ENCODE assay signal across 35 cellular contexts in the genomic region with DNA sequence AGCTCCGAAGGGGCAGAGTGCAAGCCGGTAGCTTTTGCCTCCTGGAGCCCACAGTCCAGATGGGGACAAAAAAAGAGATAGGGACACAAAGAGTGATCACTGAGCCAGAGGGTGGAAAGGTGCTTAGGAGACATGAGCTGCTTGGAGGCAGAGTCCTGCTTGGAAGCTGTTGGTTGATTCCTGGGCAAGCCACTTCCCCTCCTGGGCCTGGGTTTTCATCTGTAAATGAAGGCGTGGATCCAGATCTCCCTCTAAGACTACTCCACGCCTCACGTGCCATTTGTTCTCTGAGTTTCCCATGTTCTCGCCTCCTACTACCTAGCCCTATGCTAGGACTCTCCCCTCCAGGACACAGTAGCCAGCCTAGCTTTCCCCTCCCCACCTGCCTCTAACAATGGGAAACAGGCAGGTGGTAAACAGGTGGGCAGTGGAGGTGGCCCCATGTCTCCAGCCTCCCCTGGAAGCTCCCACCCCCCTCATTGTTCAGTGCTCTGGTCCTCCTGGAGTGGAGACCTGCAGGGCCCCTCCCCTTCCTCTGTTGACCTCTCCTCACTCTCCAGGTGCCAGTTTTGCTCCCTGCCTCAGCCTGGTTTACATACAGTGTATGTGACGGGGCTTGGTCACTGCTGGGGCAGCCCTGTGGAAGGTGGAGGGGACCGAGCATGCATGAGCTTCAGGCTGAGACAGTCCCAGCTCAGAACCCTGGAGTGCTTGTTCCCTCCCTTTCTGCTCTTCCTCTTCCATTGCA. TPM values are rescaled to one million over a fixed set of nuclear protein-coding genes. Genes with fewer than 3 reads are reported as not detected.
"Had no signal": no experiment of that assay in that cellular context is flagged by ENCODE, and none has a peak within 500 bp of the region (broad histone marks: within the 10 kb centered on the region; RNA-seq: fewer than 3 reads in every experiment).

No MANE protein-coding gene starts in this region.

- H3K4me3 Mint-ChIP-seq: activated naive CD4-positive, alpha-beta T cell treated with anti-CD3 and anti-CD28 coated beads, Interleukin-2, amount 10 ng/mL, durations not matched to agents 7 days and 5 days; activated naive CD8-positive, alpha-beta T cell treated with anti-CD3 and anti-CD28 coated beads, Interleukin-2, amount 10 ng/mL, durations not matched to agents 7 days and 5 days; central memory CD8-positive, alpha-beta T cell; naive thymus-derived CD4-positive, alpha-beta T cell; stimulated activated naive CD8-positive, alpha-beta T cell treated with anti-CD3 and anti-CD28 coated beads, Interleukin-15, amount 100 ng/mL, for 72 hours; T-helper 1 cell treated with Interleukin-12 subunit alpha and Interleukin-12 subunit beta and Interleukin-4 antibody, amounts not matched to agents 30 μg/mL and 1 μg/mL, for 36 hours had no signal

- H3K27me3 ChIP-seq: esophagus squamous epithelium, gastrocnemius medialis, right atrium auricular region, thyroid gland had no signal

- H3K4me1 ChIP-seq: parathyroid adenoma, thyroid gland had no signal

- H3K27ac Mint-ChIP-seq: activated naive CD4-positive, alpha-beta T cell treated with anti-CD3 and anti-CD28 coated beads, Interleukin-2, amount 10 ng/mL, durations not matched to agents 7 days and 5 days; activated naive CD8-positive, alpha-beta T cell treated with anti-CD3 and anti-CD28 coated beads, Interleukin-2, amount 10 ng/mL, durations not matched to agents 7 days and 5 days; naive thymus-derived CD4-positive, alpha-beta T cell; stimulated activated naive CD8-positive, alpha-beta T cell treated with anti-CD3 and anti-CD28 coated beads, Interleukin-15, amount 100 ng/mL, for 72 hours; T-helper 1 cell treated with Interleukin-12 subunit alpha and Interleukin-12 subunit beta and Interleukin-4 antibody, amounts not matched to agents 30 μg/mL and 1 μg/mL, for 36 hours had no signal

- H3K9ac ChIP-seq: parathyroid adenoma had no signal

- H2AFZ ChIP-seq: parathyroid adenoma had no signal

- H3K36me3 Mint-ChIP-seq: activated naive CD4-positive, alpha-beta T cell treated with anti-CD3 and anti-CD28 coated beads, Interleukin-2, amount 10 ng/mL, durations not matched to agents 7 days and 5 days had no signal

- H3K27ac ChIP-seq: epithelial cell of prostate, esophagus squamous epithelium, gastrocnemius medialis, left ventricle myocardium inferior, parathyroid adenoma, right atrium auricular region, thyroid gland, WERI-Rb-1 had no signal

- DNase-seq: activated CD4-positive, alpha-beta T cell treated with anti-CD3 and anti-CD28 coated beads for 48 hours; activated CD4-positive, alpha-beta T cell treated with anti-CD3 and anti-CD28 coated beads, Interleukin-2, amount 50 U/mL, for 48 hours; activated CD8-positive, alpha-beta memory T cell treated with anti-CD3 and anti-CD28 coated beads for 24 hours; activated gamma-delta T cell; activated naive CD4-positive, alpha-beta T cell treated with anti-CD3 and anti-CD28 coated beads, Interleukin-2, amount 10 ng/mL, durations not matched to agents 7 days and 5 days; activated naive CD8-positive, alpha-beta T cell treated with anti-CD3 and anti-CD28 coated beads, Interleukin-2, amount 10 ng/mL, durations not matched to agents 7 days and 5 days; effector CD8-positive, alpha-beta T cell; esophagus squamous epithelium; glutamatergic neuron; left ventricle myocardium inferior; midbrain; naive thymus-derived CD4-positive, alpha-beta T cell; nucleus accumbens; stimulated activated CD4-positive, alpha-beta T cell treated with anti-CD3 and anti-CD28 coated beads, Interleukin-12 subunit alpha, Interleukin-12 subunit beta, amount 100 ng/mL, for 4 hours; stimulated activated CD4-positive, alpha-beta T cell treated with anti-CD3 and anti-CD28 coated beads, Interleukin-4, amount 100 ng/mL, for 1 hour; stimulated activated naive CD8-positive, alpha-beta T cell treated with anti-CD3 and anti-CD28 coated beads, Interleukin-15, amount 100 ng/mL, for 72 hours; SW 1271; T-helper 9 cell; thyroid gland; WERI-Rb-1 had no signal

- H3K4me1 Mint-ChIP-seq: activated naive CD4-positive, alpha-beta T cell treated with anti-CD3 and anti-CD28 coated beads, Interleukin-2, amount 10 ng/mL, durations not matched to agents 7 days and 5 days; activated naive CD8-positive, alpha-beta T cell treated with anti-CD3 and anti-CD28 coated beads, Interleukin-2, amount 10 ng/mL, durations not matched to agents 7 days and 5 days; central memory CD8-positive, alpha-beta T cell; naive thymus-derived CD4-positive, alpha-beta T cell; stimulated activated naive CD8-positive, alpha-beta T cell treated with anti-CD3 and anti-CD28 coated beads, Interleukin-15, amount 100 ng/mL, for 72 hours had no signal

- H3K4me3 ChIP-seq: gastrocnemius medialis, right atrium auricular region, thyroid gland had no signal

- H3K79me2 ChIP-seq: parathyroid adenoma had no signal

- H3K9me3 ChIP-seq: thyroid gland had no signal

- FAIRE-seq: astrocyte, endometrium, islet of Langerhans had no signal

- H3K36me3 ChIP-seq: gastrocnemius medialis, thyroid gland, WERI-Rb-1 had no signal

- ATAC-seq: activated CD4-positive, CD25-positive, alpha-beta regulatory T cell treated with anti-CD3 and anti-CD28 coated beads, Interleukin-2, amount 50 U/mL, for 24 hours; gastrocnemius medialis; naive thymus-derived CD4-positive, alpha-beta T cell; stimulated activated naive CD8-positive, alpha-beta T cell treated with anti-CD3 and anti-CD28 coated beads, Interleukin-15, amount 100 ng/mL, for 72 hours had no signal

- H3K9me3 Mint-ChIP-seq: central memory CD8-positive, alpha-beta T cell had no signal

RNA-seq across cellular contexts. Expression of gene SERPINA3, which starts 3.8 kb away (rescaled TPM):
- total RNA-seq: activated naive CD8-positive, alpha-beta T cell treated with anti-CD3 and anti-CD28 coated beads, Interleukin-2, amount 10 ng/mL, durations not matched to agents 7 days and 5 days; naive thymus-derived CD4-positive, alpha-beta T cell; skeletal muscle tissue had no signal
- polyA plus RNA-seq: naive thymus-derived CD4-positive, alpha-beta T cell; neural cell had no signal

RNA-seq across cellular contexts. Expression of gene SERPINA5, which starts 34.8 kb away (rescaled TPM):
- total RNA-seq: activated naive CD8-positive, alpha-beta T cell treated with anti-CD3 and anti-CD28 coated beads, Interleukin-2, amount 10 ng/mL, durations not matched to agents 7 days and 5 days; naive thymus-derived CD4-positive, alpha-beta T cell had no signal
- polyA plus RNA-seq: naive thymus-derived CD4-positive, alpha-beta T cell; neural cell had no signal

RNA-seq across cellular contexts. Expression of gene SERPINA4, which starts 54.8 kb away (rescaled TPM):
- total RNA-seq: activated naive CD8-positive, alpha-beta T cell treated with anti-CD3 and anti-CD28 coated beads, Interleukin-2, amount 10 ng/mL, durations not matched to agents 7 days and 5 days; astrocyte; dermis microvascular lymphatic vessel endothelial cell; esophagus squamous epithelium; left ventricle myocardium inferior; naive thymus-derived CD4-positive, alpha-beta T cell; pulmonary artery endothelial cell; right atrium auricular region; skeletal muscle tissue; thyroid gland; ureter had no signal
- polyA plus RNA-seq: naive thymus-derived CD4-positive, alpha-beta T cell; neural cell had no signal
